Comparison of ENCODE assay signal across 19 cellular contexts in genomic region chr19:33554821-33555220, GRCh38.
"Had no signal": no experiment of that assay in that cellular context is flagged by ENCODE, and none has a peak within 500 bp of the region (broad histone marks: within the 10 kb centered on the region; RNA-seq: fewer than 3 reads in every experiment).

No MANE protein-coding gene starts in this region.

- H3K27me3 ChIP-seq: right lobe of liver, testis, tibial nerve had no signal

- ATAC-seq: esophagus mucosa; gastroesophageal sphincter; left cardiac atrium; lower lobe of right lung; natural killer cell treated with Interleukin-12 subunit alpha and Interleukin-12 subunit beta and Interleukin-15 and Interleukin-18, amount 100 ng/mL, for 72 hours; psoas muscle; right lobe of liver; stimulated activated naive B cell treated with anti-CD40 and anti-IgM and Interleukin-4, amounts not matched to agents 10 μg/mL and 1 μg/mL and 100 μg/mL, for 72 hours; stimulated activated naive CD8-positive, alpha-beta T cell treated with anti-CD3 and anti-CD28 coated beads, Interleukin-15, amount 100 ng/mL, for 72 hours had no signal

- H3K4me3 ChIP-seq: gastroesophageal sphincter, left ventricle myocardium inferior, lower lobe of right lung, psoas muscle, right lobe of liver, testis, tibial nerve had no signal

- H3K36me3 ChIP-seq: gastroesophageal sphincter, left ventricle myocardium inferior, lower lobe of right lung, right lobe of liver, tibial nerve had no signal

- H3K4me1 ChIP-seq: gastroesophageal sphincter, left ventricle myocardium inferior, lower lobe of right lung, parathyroid adenoma, right lobe of liver, testis, tibial nerve had no signal

- H3K79me2 ChIP-seq: parathyroid adenoma had no signal

- DNase-seq: effector memory CD4-positive, alpha-beta T cell; glutamatergic neuron; left cardiac atrium; left ventricle myocardium inferior; lower lobe of right lung; midbrain; psoas muscle; retina; right lobe of liver; stimulated activated CD4-positive, alpha-beta T cell treated with anti-CD3 and anti-CD28 coated beads, Interleukin-2, amount 100 ng/mL, for 24 hours; stimulated activated CD4-positive, alpha-beta T cell treated with anti-CD3 and anti-CD28 coated beads, Interleukin-4, amount 100 ng/mL, for 4 hours; stimulated activated naive B cell treated with anti-CD40 and anti-IgM and Interleukin-4, amounts not matched to agents 10 μg/mL and 1 μg/mL and 100 μg/mL, for 72 hours; stimulated activated naive CD8-positive, alpha-beta T cell treated with anti-CD3 and anti-CD28 coated beads, Interleukin-15, amount 100 ng/mL, for 72 hours; testis had no signal

- H2AFZ ChIP-seq: parathyroid adenoma had no signal

- H3K9me3 ChIP-seq: gastroesophageal sphincter, left ventricle myocardium inferior, lower lobe of right lung, psoas muscle, right lobe of liver, testis, tibial nerve had no signal

- H3K27ac ChIP-seq: gastroesophageal sphincter, left ventricle myocardium inferior, lower lobe of right lung, parathyroid adenoma, psoas muscle, right lobe of liver, testis, tibial nerve had no signal
